In genomic region chr7:80602007-80602406, GRCh38 we compare ENCODE assay signal across 17 cellular contexts. TPM values are rescaled to one million over a fixed set of nuclear protein-coding genes. Genes with fewer than 3 reads are reported as not detected.
"Had no signal": no experiment of that assay in that cellular context is flagged by ENCODE, and none has a peak within 500 bp of the region (broad histone marks: within the 10 kb centered on the region; RNA-seq: fewer than 3 reads in every experiment).

No MANE protein-coding gene starts in this region.

- H3K27me3 ChIP-seq: brain microvascular endothelial cell, colonic mucosa, gastroesophageal sphincter had no signal

- H3K9me3 ChIP-seq: colonic mucosa, gastroesophageal sphincter, thoracic aorta had no signal

- H3K4me1 ChIP-seq: colonic mucosa, gastroesophageal sphincter had no signal

- H3K36me3 ChIP-seq: brain microvascular endothelial cell, colonic mucosa, gastroesophageal sphincter, thoracic aorta had no signal

- H3K27ac ChIP-seq: brain microvascular endothelial cell, colonic mucosa, dorsolateral prefrontal cortex, gastroesophageal sphincter, thoracic aorta had no signal

- DNase-seq: activated CD4-positive, alpha-beta memory T cell treated with anti-CD3 and anti-CD28 coated beads for 36 hours; activated CD4-positive, alpha-beta T cell treated with anti-CD3 and anti-CD28 coated beads for 48 hours; activated gamma-delta T cell; aorta; brain microvascular endothelial cell; colonic mucosa; dorsolateral prefrontal cortex; effector memory CD8-positive, alpha-beta T cell; head of caudate nucleus; left colon; naive thymus-derived CD8-positive, alpha-beta T cell; stimulated activated CD4-positive, alpha-beta T cell treated with anti-CD3 and anti-CD28 coated beads, Interleukin-2, amount 100 ng/mL, for 48 hours; stimulated activated CD8-positive, alpha-beta memory T cell treated with anti-CD3 and anti-CD28 coated beads, Interleukin-4, amount 100 ng/mL, for 48 hours; stimulated activated naive B cell treated with anti-CD40 and anti-IgM and Interleukin-4, amounts not matched to agents 10 μg/mL and 1 μg/mL and 100 μg/mL, for 72 hours had no signal

- H3K4me3 ChIP-seq: colonic mucosa, dorsolateral prefrontal cortex, gastroesophageal sphincter, thoracic aorta had no signal

RNA-seq across cellular contexts. Expression of gene CD36, which starts 36.4 kb away (rescaled TPM):
- total RNA-seq: activated CD4-positive, alpha-beta memory T cell treated with anti-CD3 and anti-CD28 coated beads for 36 hours; T-helper 2 cell treated with Interferon-gamma antibody and Interleukin-4, amounts not matched to agents 100 ng/mL and 5 ng/mL, for 36 hours had no signal
